In the genomic region with DNA sequence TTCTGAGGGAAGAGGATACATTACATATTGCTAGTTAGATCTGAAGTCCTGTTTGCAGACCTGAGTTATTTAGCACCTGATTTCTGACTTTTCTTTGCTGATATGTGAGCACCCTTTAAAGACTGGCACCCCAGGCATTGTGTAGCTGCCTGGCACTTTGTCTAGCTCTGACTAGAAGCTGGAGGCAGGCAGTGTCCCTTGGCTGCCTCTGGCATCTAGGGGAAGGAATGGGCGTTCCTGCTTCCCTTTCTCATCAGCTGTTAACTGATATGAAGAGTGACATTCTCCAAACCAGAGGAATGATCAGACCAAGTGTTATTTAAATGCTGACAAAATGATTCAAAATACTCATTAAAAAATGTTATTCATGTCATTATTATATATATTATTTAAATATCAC, we compare ENCODE assay signal across 24 cellular contexts. TPM values are rescaled to one million over a fixed set of nuclear protein-coding genes. Genes with fewer than 3 reads are reported as not detected.
DNase-seq lines count a peak whose midpoint lies in the region; ATAC-seq and TF ChIP-seq lines count a peak whose summit lies in the region.
"Had no signal": no experiment of that assay in that cellular context is flagged by ENCODE, and none has a peak within 500 bp of the region (broad histone marks: within the 10 kb centered on the region; RNA-seq: fewer than 3 reads in every experiment).

No MANE protein-coding gene starts in this region.

- peaks cover 2% of the 10 kb centered on the region for H3K4me1 Mint-ChIP-seq in WTC11
- H3K4me1 Mint-ChIP-seq in neural crest cell, result no peaks in the 10 kb centered on the region
- H3K4me1 Mint-ChIP-seq: CD14-positive monocyte; CD4-positive, alpha-beta memory T cell; CD4-positive, CD25-positive, alpha-beta regulatory T cell; CD8-positive, alpha-beta memory T cell had no signal

- WGBS in right cardiac atrium, result 38% methylated on average over 1 of the region's 1 CpG

- H3K4me3 Mint-ChIP-seq in WTC11 (no peak overlapping the region), neural crest cell (no peak overlapping the region)
- H3K4me3 Mint-ChIP-seq: CD14-positive monocyte; CD4-positive, alpha-beta memory T cell; CD4-positive, CD25-positive, alpha-beta regulatory T cell; CD8-positive, alpha-beta memory T cell had no signal

- intact Hi-C loops in right cardiac atrium (cut with DNase I), result loop anchor here in 2 of 4 donors (5.0 kb wide), 2 partner anchors 80 to 155 kb away; no protein-coding TSS in a partner anchor
- intact Hi-C loops in left ventricle myocardium superior (cut with micrococcal nuclease), result no loop called here

- no peak overlapping the region for H3K27ac ChIP-seq in right cardiac atrium (ENCODE audit: low read length)
- H3K27ac ChIP-seq: BLaER1 had no signal

- no peaks in the 10 kb centered on the region for H3K27me3 ChIP-seq in right cardiac atrium (ENCODE audit: control insufficient read depth, insufficient read depth)
- H3K27me3 ChIP-seq: BE2C, BLaER1 had no signal

- H3K4me1 ChIP-seq in right cardiac atrium (ENCODE audit: control insufficient read depth, insufficient read depth, low read length), result no peaks in the 10 kb centered on the region
- H3K4me1 ChIP-seq: BE2C, BLaER1 had no signal

- peaks cover 12% of the 10 kb centered on the region for H3K9me3 Mint-ChIP-seq in WTC11
- H3K9me3 Mint-ChIP-seq in neural crest cell, result no peaks in the 10 kb centered on the region

- POLR2A ChIA-PET in WTC11 (lab: Charles Lee), result no interaction called here

- TF ChIP-seq CTCF in WTC11 (IDR thresholded peaks at IDR 0.05) (no peak), neural crest cell (conservative IDR thresholded peaks at IDR 0.05) (no peak)

- CTCF ChIA-PET in WTC11 (lab: Charles Lee), result no interaction called here

- ATAC-seq in right cardiac atrium, result peak; percentile 54 to 89
- ATAC-seq in left ventricle myocardium superior, result no peak
- ATAC-seq in WTC11, result no peak
- ATAC-seq in HG03025 (IDR thresholded peaks at IDR 0.05; ENCODE audit: low FRiP score, unreplicated experiment), result no peak
- no peak for ATAC-seq in HG03196 (IDR thresholded peaks at IDR 0.05; ENCODE audit: unreplicated experiment)
- ATAC-seq: GM12878 had no signal

- no peak overlapping the region for H3K27ac Mint-ChIP-seq in WTC11
- peak overlapping the region; percentile 30 for H3K27ac Mint-ChIP-seq in neural crest cell (ENCODE audit: unreplicated experiment)
- H3K27ac Mint-ChIP-seq: CD14-positive monocyte; CD4-positive, alpha-beta memory T cell had no signal

- H3K36me3 Mint-ChIP-seq in WTC11 (no peaks in the 10 kb centered on the region), neural crest cell (ENCODE audit: low read depth) (no peaks in the 10 kb centered on the region)
- H3K36me3 Mint-ChIP-seq: CD14-positive monocyte; CD4-positive, alpha-beta memory T cell; CD4-positive, CD25-positive, alpha-beta regulatory T cell had no signal

- H3K27me3 Mint-ChIP-seq in WTC11 (ENCODE audit: low read depth) (no peaks in the 10 kb centered on the region), neural crest cell (ENCODE audit: low read depth) (peaks cover 2% of the 10 kb centered on the region)
- H3K27me3 Mint-ChIP-seq: CD4-positive, CD25-positive, alpha-beta regulatory T cell had no signal

- DNase-seq in right cardiac atrium (no peak), left ventricle myocardium superior (no peak), WTC11 (ENCODE audit: low spot score) (no peak), neural crest cell (ENCODE audit: low read depth, low spot score) (no peak)
- DNase-seq: 8988T; ACHN; BE2C; C1 segment of cervical spinal cord; CD4-positive, alpha-beta memory T cell; CD4-positive, CD25-positive, alpha-beta regulatory T cell; CD8-positive, alpha-beta memory T cell; COR-L47; DMS 273 treated with DMSO at 0.1 percent for 48 hours; DMS153; DMS53; DMS79; DND-41; EL; GDM1 had no signal

- no peaks in the 10 kb centered on the region for H3K9me3 ChIP-seq in right cardiac atrium (ENCODE audit: control insufficient read depth, low read length)
- H3K9me3 ChIP-seq: BE2C had no signal

- H3K4me3 ChIP-seq in right cardiac atrium (ENCODE audit: low read length), result no peak overlapping the region
- H3K4me3 ChIP-seq: BLaER1, GM12878 had no signal

TF ChIP-seq in WTC11, 78 proteins besides CTCF, POLR2A, EP300 and RAD21:
- TF ChIP-seq HMGA2 (CRISPR knock-in tag; IDR thresholded peaks at IDR 0.05), result peak; percentile 30; the same call in 1 of the 2 replicates
- no peak for TF ChIP-seq ESRRA (CRISPR knock-in tag; IDR thresholded peaks at IDR 0.05; ENCODE audit: borderline replicate concordance)

RNA-seq across cellular contexts. Expression of gene SHISA3, which starts 30.3 kb away (rescaled TPM):
- total RNA-seq in right cardiac atrium (1 to 10 TPM; 3.5 to 9.4 (median 9.2) TPM), left ventricle myocardium superior (5.4 TPM), WTC11 (2021) (5.6 to 6.0 TPM (median 5.7 TPM) in 3 replicates), neural crest cell (24.2 and 25.4 TPM in 2 replicates)
- 12.2 TPM for polyA plus RNA-seq in right cardiac atrium
- total RNA-seq: CD4-positive, alpha-beta memory T cell; CD4-positive, CD25-positive, alpha-beta regulatory T cell had no signal
- polyA plus RNA-seq: CD14-positive monocyte; CD4-positive, CD25-positive, alpha-beta regulatory T cell; CD8-positive, alpha-beta memory T cell had no signal

Comparison
In these comparisons a context has a peak if more than half of its experiments do, and no peak if none do; other contexts are left out.
1. ATAC-seq: peak in right cardiac atrium (2 of 2); none in left ventricle myocardium superior (single experiment), WTC11 (single experiment), HG03025 (single experiment) and HG03196 (single experiment).